Comparison of ENCODE assay signal across 8 cellular contexts in the genomic region with DNA sequence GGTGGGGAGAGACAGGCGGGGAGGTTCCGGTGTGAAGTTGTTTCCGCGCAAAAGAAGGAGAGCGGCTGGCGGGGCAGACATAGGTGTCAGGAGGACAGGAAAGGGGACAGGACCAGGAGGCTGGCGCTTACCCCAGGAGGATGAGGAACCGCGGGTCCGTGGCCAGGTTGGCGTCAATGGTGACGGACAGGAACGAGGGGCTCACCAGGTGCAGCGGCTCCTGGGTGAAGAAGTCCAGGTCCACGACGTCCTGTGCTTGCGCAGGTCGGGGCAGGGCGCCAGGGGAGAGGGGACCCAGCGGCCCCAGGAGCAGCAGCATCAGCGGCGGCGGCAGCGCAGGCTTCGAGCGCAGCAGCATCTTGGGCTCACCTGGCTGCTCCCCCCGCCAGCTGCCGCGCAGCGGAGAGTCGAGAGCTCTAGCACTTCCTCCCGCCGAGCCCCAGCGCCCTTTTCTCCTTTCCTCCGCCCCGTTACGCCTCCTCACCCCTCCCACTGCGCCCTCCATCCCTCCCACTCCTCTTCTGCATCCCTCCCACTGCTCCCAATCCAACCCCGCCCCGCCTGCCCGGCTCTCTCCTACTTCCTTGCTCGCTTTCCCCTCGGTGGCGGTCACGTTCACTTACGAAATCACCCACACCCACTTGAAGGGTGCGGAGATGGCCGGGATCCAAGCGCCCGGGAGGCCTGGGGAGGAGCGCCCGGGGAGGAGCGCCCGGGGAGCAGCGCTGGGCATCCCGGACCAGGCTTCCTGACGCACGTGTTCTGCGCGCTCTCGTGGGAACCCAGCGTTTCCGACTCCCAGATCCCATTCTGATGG. TPM values are rescaled to one million over a fixed set of nuclear protein-coding genes. Genes with fewer than 3 reads are reported as not detected.
DNase-seq lines count a peak whose midpoint lies in the region; ATAC-seq and TF ChIP-seq lines count a peak whose summit lies in the region.

A gene (minus strand): TSS at position 424 of the 817 bp plus-strand sequence. CDS start 66 bp downstream, at position 358.

- H3K4me1 ChIP-seq in Caco-2 (no peaks in the 10 kb centered on the region), Panc1 (ENCODE audit: control insufficient read depth, insufficient read depth, low read length) (peaks cover 3% of the 10 kb centered on the region; the same call in 1 of the 2 replicates), neuron (ENCODE audit: insufficient read depth, low read length) (peaks cover 4% of the 10 kb centered on the region)

- in situ Hi-C loops in Panc1 (cut with HindIII; ENCODE audit: low pct_unique_long_range_greater_than_20kb, low sequenced_read_pairs): no loop called here

- H3K27me3 Mint-ChIP-seq in Caco-2 (ENCODE audit: insufficient read depth, unreplicated experiment): no peaks in the 10 kb centered on the region
- H3K27me3 Mint-ChIP-seq in IgD-negative memory B cell: peaks cover 3% of the 10 kb centered on the region
- H3K27me3 Mint-ChIP-seq in activated T-helper 17 cell treated with anti-CD3 and anti-CD28 coated beads, Interleukin-2, amount 50 U/mL, for 72 hours: peaks cover 3% of the 10 kb centered on the region

- H2AFZ ChIP-seq in neuron (ENCODE audit: low read depth, low read length): peak within 1 kb of the TSS; percentile 77

- H3K4me1 Mint-ChIP-seq in Caco-2 (ENCODE audit: low read depth, unreplicated experiment) (no peaks in the 10 kb centered on the region), IgD-negative memory B cell (peaks cover 7 to 11% (median 10%) of the 10 kb centered on the region in 3 donors)
- peaks cover 16% of the 10 kb centered on the region for H3K4me1 Mint-ChIP-seq in activated T-helper 17 cell treated with anti-CD3 and anti-CD28 coated beads, Interleukin-2, amount 50 U/mL, for 72 hours

- intact Hi-C loops in Caco-2 (cut with micrococcal nuclease; ENCODE audit: unreplicated experiment): no loop called here
- intact Hi-C loops in Panc1 (cut with micrococcal nuclease; ENCODE audit: unreplicated experiment): no loop called here

- H3K36me3 ChIP-seq in Caco-2 (ENCODE audit: control insufficient read depth, insufficient read depth, low read length): no peaks in the 10 kb centered on the region
- H3K36me3 ChIP-seq in Panc1 (ENCODE audit: control insufficient read depth, insufficient read depth, low read length): no peaks in the 10 kb centered on the region
- no peaks in the 10 kb centered on the region for H3K36me3 ChIP-seq in neuron (ENCODE audit: insufficient read depth, low read length)

- peak; percentile 72 to 81 for DNase-seq in Caco-2
- DNase-seq in Panc1 (ENCODE audit: low read depth, low spot score): no peak
- peak; percentile 56 to 82 for DNase-seq in foreskin fibroblast
- DNase-seq in substantia nigra (lab: John Stamatoyannopoulos, UW): peak in 31 of 49 donors; percentile 1 to 50 (median 17)

- POLR2A ChIA-PET in Caco-2 (lab: Charles Lee) (no interaction called here), Panc1 (lab: Charles Lee) (interaction anchor here (0.6 kb wide), 1 partner anchor 194 kb away, joined by 3 read pairs; no protein-coding TSS in a partner anchor)

- CTCF ChIA-PET in Caco-2 (lab: Charles Lee) (interaction anchor here (1.5 kb wide), 1 partner anchor 27 kb away, joined by 4 read pairs; no protein-coding TSS in a partner anchor), Panc1 (lab: Charles Lee) (no interaction called here)

- peak within 1 kb of the TSS; percentile 36 for H3K4me3 ChIP-seq in Caco-2 (ENCODE audit: low read depth, low read length)
- peak within 1 kb of the TSS; percentile 53 for H3K4me3 ChIP-seq in Panc1 (ENCODE audit: low read depth in 2 of 2, low read length in 2 of 2)
- peak within 1 kb of the TSS; percentile 49 to 55 for H3K4me3 ChIP-seq in foreskin fibroblast (ENCODE audit: low read depth in 1 of 2, low read length in 2 of 2)
- peak within 1 kb of the TSS; percentile 34 for H3K4me3 ChIP-seq in neuron (ENCODE audit: low read length)

- peak; percentile 86 for ATAC-seq in GM21526 (IDR thresholded peaks at IDR 0.05; ENCODE audit: low FRiP score, unreplicated experiment)
- peak; percentile 94 for ATAC-seq in Panc1
- ATAC-seq in activated T-helper 17 cell treated with anti-CD3 and anti-CD28 coated beads, Interleukin-2, amount 50 U/mL, for 72 hours (replicated peaks): peak; percentile 90

- no peak within 1 kb of the TSS for H3K27ac ChIP-seq in Panc1 (ENCODE audit: low read length)
- no peak within 1 kb of the TSS for H3K27ac ChIP-seq in substantia nigra (ENCODE audit: low read depth, low read length, poor library complexity, severe bottlenecking)

- H3K9me3 Mint-ChIP-seq in Caco-2 (ENCODE audit: unreplicated experiment) (no peaks in the 10 kb centered on the region), IgD-negative memory B cell (peaks cover 3 to 10% (median 3%) of the 10 kb centered on the region in 3 donors)
- H3K9me3 Mint-ChIP-seq in activated T-helper 17 cell treated with anti-CD3 and anti-CD28 coated beads, Interleukin-2, amount 50 U/mL, for 72 hours: no peaks in the 10 kb centered on the region

- H3K27me3 ChIP-seq in Caco-2 (replicated peaks; ENCODE audit: control insufficient read depth, insufficient read depth, low read length): no peaks in the 10 kb centered on the region; the same call in 1 of the 2 replicates
- H3K27me3 ChIP-seq in Panc1 (ENCODE audit: control insufficient read depth, insufficient read depth, low read length): no peaks in the 10 kb centered on the region
- H3K27me3 ChIP-seq in neuron (ENCODE audit: insufficient read depth, low read length): peaks cover 49% of the 10 kb centered on the region

- BruUV-seq in Caco-2 (replicated peaks; lab: Mats Ljungman, UMichigan) (no TSS peak), Panc1 (replicated peaks; lab: Mats Ljungman, UMichigan) (no TSS peak)

- H3K4me3 Mint-ChIP-seq in Caco-2 (ENCODE audit: unreplicated experiment) (peak within 1 kb of the TSS; percentile 81), IgD-negative memory B cell (peak within 1 kb of the TSS; percentile 83 to 98 (median 93))
- peak within 1 kb of the TSS; percentile 93 for H3K4me3 Mint-ChIP-seq in activated T-helper 17 cell treated with anti-CD3 and anti-CD28 coated beads, Interleukin-2, amount 50 U/mL, for 72 hours

- no peak for TF ChIP-seq CTCF in Caco-2 (IDR thresholded peaks at IDR 0.05; ENCODE audit: insufficient read depth in 1 of 2, low read depth in 1 of 2, low read length in 1 of 2, severe bottlenecking in 1 of 2, unreplicated experiment in 1 of 2)
- TF ChIP-seq CTCF in Panc1 (IDR thresholded peaks at IDR 0.05): no peak
- no peak for TF ChIP-seq CTCF in foreskin fibroblast (IDR thresholded peaks at IDR 0.05; ENCODE audit: low read depth, low read length)

- no peaks in the 10 kb centered on the region for H3K36me3 Mint-ChIP-seq in Caco-2 (ENCODE audit: insufficient read depth, unreplicated experiment)
- peaks cover 2% of the 10 kb centered on the region for H3K36me3 Mint-ChIP-seq in IgD-negative memory B cell
- no peaks in the 10 kb centered on the region for H3K36me3 Mint-ChIP-seq in activated T-helper 17 cell treated with anti-CD3 and anti-CD28 coated beads, Interleukin-2, amount 50 U/mL, for 72 hours (ENCODE audit: low read depth)

- H3K9me3 ChIP-seq in Caco-2 (no peaks in the 10 kb centered on the region), Panc1 (ENCODE audit: control insufficient read depth, insufficient read depth, low read depth, low read length) (no peaks in the 10 kb centered on the region), neuron (ENCODE audit: low read length) (no peaks in the 10 kb centered on the region)

- H3K27ac Mint-ChIP-seq in Caco-2 (ENCODE audit: unreplicated experiment): no peak within 1 kb of the TSS
- peak within 1 kb of the TSS in 1 of 3 donors; percentile 77 for H3K27ac Mint-ChIP-seq in IgD-negative memory B cell
- peak within 1 kb of the TSS; percentile 86 for H3K27ac Mint-ChIP-seq in activated T-helper 17 cell treated with anti-CD3 and anti-CD28 coated beads, Interleukin-2, amount 50 U/mL, for 72 hours

RNA-seq across cellular contexts. Expression of the gene that starts here (rescaled TPM):
- total RNA-seq in Caco-2 (2022) (3.1 and 3.9 TPM in 2 replicates), Panc1 (2021; ENCODE audit: unreplicated experiment) (2.6 TPM)
- 0.54 TPM for polyA plus RNA-seq in IgD-negative memory B cell
- 0.73 TPM for polyA plus RNA-seq in Panc1 (2012; ENCODE audit: insufficient read length)
- total RNA-seq in activated T-helper 17 cell treated with anti-CD3 and anti-CD28 coated beads, Interleukin-2, amount 50 U/mL, for 72 hours: 10 to 100 TPM; 12.3 to 13.7 TPM
